ENCODE assay signal across 8 cellular contexts in genomic region chr11:63738720-63739360, GRCh38. TPM values are rescaled to one million over a fixed set of nuclear protein-coding genes. Genes with fewer than 3 reads are reported as not detected.
DNase-seq lines count a peak whose midpoint lies in the region; ATAC-seq and TF ChIP-seq lines count a peak whose summit lies in the region.

No MANE protein-coding gene starts in this region.

- H3K4me1 ChIP-seq in left ventricle myocardium inferior = no peaks in the 10 kb centered on the region
- H3K4me1 ChIP-seq in gastrocnemius medialis = no peaks in the 10 kb centered on the region

- H3K36me3 ChIP-seq in left ventricle myocardium inferior (no peaks in the 10 kb centered on the region), gastrocnemius medialis (no peaks in the 10 kb centered on the region)

- TF ChIP-seq CTCF in left ventricle myocardium inferior (IDR thresholded peaks at IDR 0.05; ENCODE audit: borderline replicate concordance) = peak; percentile 99
- peak; percentile 84 to 97 (median 90) for TF ChIP-seq CTCF in gastrocnemius medialis (IDR thresholded peaks at IDR 0.05 in 4 of 5, conservative IDR thresholded peaks at IDR 0.05 in 1 of 5)

- DNase-seq in ELF-1 (ENCODE audit: low read depth, low spot score) = peak; percentile 77
- peak; percentile 76 for DNase-seq in NAMALWA (ENCODE audit: low spot score)
- peak; percentile 27 for DNase-seq in SKM-1 treated with dmso at 0.1 percent for 144 hours (lab: John Stamatoyannopoulos, UW; ENCODE audit: unreplicated experiment)
- peak; percentile 30 for DNase-seq in activated naive CD8-positive, alpha-beta T cell treated with anti-CD3 and anti-CD28 coated beads, Interleukin-2, amount 50 U/mL, for 16 hours (ENCODE audit: low read depth, low spot score)
- DNase-seq in left ventricle myocardium inferior = peak; percentile 63
- peak; percentile 20 to 61 for DNase-seq in gastrocnemius medialis

- ATAC-seq in gastrocnemius medialis (peak; percentile 64 to 74), HG03439 (IDR thresholded peaks at IDR 0.05; ENCODE audit: unreplicated experiment) (no peak), GM18858 (IDR thresholded peaks at IDR 0.05; ENCODE audit: unreplicated experiment) (no peak)

- intact Hi-C loops in left ventricle myocardium inferior (cut with micrococcal nuclease) = loop anchor here (10.0 kb wide), 1 partner anchor 264 kb away; no protein-coding TSS in a partner anchor
- intact Hi-C loops in gastrocnemius medialis (cut with DNase I; ENCODE audit: low total_unique reads) = loop anchor here (1.0 to 2.0 kb wide), 3 partner anchors 68 to 260 kb away; partner anchors contain the start of gene ATL3

- no peak overlapping the region for H3K27ac ChIP-seq in left ventricle myocardium inferior (replicated peaks)
- H3K27ac ChIP-seq in gastrocnemius medialis = peak overlapping the region in 2 of 4 donors; percentile 3 to 8

- H3K4me3 ChIP-seq in left ventricle myocardium inferior = no peak overlapping the region
- no peak overlapping the region for H3K4me3 ChIP-seq in gastrocnemius medialis

- H3K9me3 ChIP-seq in left ventricle myocardium inferior (replicated peaks) (no peaks in the 10 kb centered on the region), gastrocnemius medialis (no peaks in the 10 kb centered on the region)

- no peak for TF ChIP-seq POLR2A in gastrocnemius medialis (IDR thresholded peaks at IDR 0.05)

- H3K27me3 ChIP-seq in left ventricle myocardium inferior (ENCODE audit: low read depth) (no peaks in the 10 kb centered on the region), gastrocnemius medialis (no peaks in the 10 kb centered on the region)

- in situ Hi-C loops in gastrocnemius medialis (cut with MboI; ENCODE audit: low sequenced_read_pairs in 4 of 4) = loop anchor here (10.0 to 25.0 kb wide), 5 partner anchors 64 to 264 kb away; partner anchors contain the start of gene ATL3 (in 1 of the 4)

RNA-seq across cellular contexts. Expression of gene ZFTA, which starts 29.7 kb away (rescaled TPM):
- total RNA-seq in left ventricle myocardium inferior (11.5 TPM), gastrocnemius medialis (10 to 100 TPM in 2 of 4 donors, 1 to 10 TPM in 2; 6.9 to 18.6 (median 11.8) TPM)

RNA-seq across cellular contexts. Expression of gene RTN3, which starts 57.5 kb away (rescaled TPM):
- 45.0 TPM for total RNA-seq in left ventricle myocardium inferior
- total RNA-seq in gastrocnemius medialis = 100 to 1,000 TPM in 1 of 4 donors, 10 to 100 TPM in 3; 45.5 to 112 (median 86.0) TPM

Comparison
In these comparisons a context has a peak if more than half of its experiments do, and no peak if none do; other contexts are left out.
1. DNase-seq: peak in every context shown above with its lines; median percentile 77 in ELF-1; 76 in NAMALWA; 63 in left ventricle myocardium inferior; 40 in gastrocnemius medialis; 30 in activated naive CD8-positive, alpha-beta T cell treated with anti-CD3 and anti-CD28 coated beads, Interleukin-2, amount 50 U/mL, for 16 hours; 27 in SKM-1 treated with dmso at 0.1 percent for 144 hours.
2. ATAC-seq: peak in gastrocnemius medialis (2 of 2); none in HG03439 (single experiment) and GM18858 (single experiment).